Comparison of ENCODE assay signal across 8 cellular contexts in the genomic region with DNA sequence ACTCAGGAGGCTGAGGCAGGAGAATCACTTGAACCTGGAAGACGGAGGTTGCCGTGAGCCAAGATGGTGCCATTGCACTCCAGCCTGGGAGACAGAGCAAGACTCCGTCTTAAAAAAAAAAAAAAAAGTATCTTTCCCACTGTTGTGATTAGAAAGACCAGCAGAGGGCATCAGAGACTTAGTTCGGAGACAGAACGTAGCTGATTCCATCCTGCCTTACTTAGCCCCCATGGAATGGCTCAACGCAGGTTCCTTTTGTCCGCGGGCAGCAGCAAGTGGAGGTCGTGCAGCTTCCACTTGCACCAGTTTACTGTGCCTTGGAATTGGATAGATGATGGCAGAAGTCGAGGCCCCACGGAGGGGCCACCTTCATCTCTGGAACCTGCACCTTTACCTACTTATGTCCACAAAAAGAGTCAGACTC. TPM values are rescaled to one million over a fixed set of nuclear protein-coding genes. Genes with fewer than 3 reads are reported as not detected.
DNase-seq lines count a peak whose midpoint lies in the region; ATAC-seq, FAIRE-seq and TF ChIP-seq lines count a peak whose summit lies in the region.

No MANE protein-coding gene starts in this region.

- no peaks in the 10 kb centered on the region for H3K27me3 ChIP-seq in pancreas

- no peaks in the 10 kb centered on the region for H3K9me3 ChIP-seq in pancreas

- no peak overlapping the region for H3K4me3 ChIP-seq in pancreas

- H3K36me3 ChIP-seq in pancreas, result no peaks in the 10 kb centered on the region

- no peak for FAIRE-seq in D721Med (lab: Jason Lieb, UNC)
- FAIRE-seq in HTR-8/SVneo (lab: Jason Lieb, UNC), result no peak
- FAIRE-seq in pancreas (lab: Jason Lieb, UNC), result no peak

- ATAC-seq in pancreas (peak; percentile 47 to 80 (median 70)), HG03342 (IDR thresholded peaks at IDR 0.05; ENCODE audit: unreplicated experiment) (no peak), GM18873 (IDR thresholded peaks at IDR 0.05; ENCODE audit: low FRiP score, unreplicated experiment) (no peak)

- no peak overlapping the region for H3K27ac ChIP-seq in pancreas

- peaks cover 4 to 15% (median 10%) of the 10 kb centered on the region in 3 donors for H3K4me1 ChIP-seq in pancreas

- TF ChIP-seq CTCF in D721Med (IDR thresholded peaks at IDR 0.05; ENCODE audit: insufficient read depth, missing control alignments) (peak; percentile 70), pancreas (IDR thresholded peaks at IDR 0.05) (peak; percentile 21 to 43 (median 34))

- DNase-seq in D721Med (ENCODE audit: insufficient read length, low spot score), result no peak
- peak; percentile 87 for DNase-seq in HTR-8/SVneo (ENCODE audit: insufficient read length, low spot score)
- DNase-seq in NCI-H82 (lab: John Stamatoyannopoulos, UW), result peak; percentile 91
- DNase-seq in activated T-cell treated with anti-CD3 and anti-CD28 coated beads, Interleukin-2, amount 50 U/mL, for 48 hours, result peak; percentile 37 to 49
- DNase-seq in glomerular endothelial cell (ENCODE audit: extremely low read depth, low read depth, low spot score), result peak; percentile 52
- peak in 4 of 6 donors; percentile 38 to 60 (median 54) for DNase-seq in pancreas

- WGBS in pancreas, 2 donors, result 3 to 6% methylated on average over 11 of the region's 11 CpGs

- intact Hi-C loops in pancreas (cut with DNase I), result loop anchor here in 1 of 3 donors (10.0 kb wide), 2 partner anchors 88 to 188 kb away; no protein-coding TSS in a partner anchor

RNA-seq across cellular contexts. Expression of gene TIMM29, which starts 8.1 kb away (rescaled TPM):
- total RNA-seq in glomerular endothelial cell, result 27.7 and 38.3 TPM in 2 replicates
- 10 to 100 TPM in 5 of 6 donors, 1 to 10 TPM in 1; 7.9 to 11.6 (median 10.3) TPM for total RNA-seq in pancreas
- 1 to 10 TPM; 7.8 to 9.8 TPM for polyA plus RNA-seq in pancreas

RNA-seq across cellular contexts. Expression of gene YIPF2, which starts 8.2 kb away (rescaled TPM):
- 44.3 and 66.8 TPM in 2 replicates for total RNA-seq in glomerular endothelial cell
- 10 to 100 TPM; 41.4 to 67.9 (median 47.3) TPM for total RNA-seq in pancreas
- 10 to 100 TPM; 58.0 to 66.0 TPM for polyA plus RNA-seq in pancreas

RNA-seq across cellular contexts. Expression of gene SMARCA4, which starts 24.2 kb away (rescaled TPM):
- 157 and 172 TPM in 2 replicates for total RNA-seq in glomerular endothelial cell
- 10 to 100 TPM; 28.7 to 53.0 (median 38.1) TPM for total RNA-seq in pancreas
- 10 to 100 TPM; 69.4 to 77.8 TPM for polyA plus RNA-seq in pancreas

Comparison
In these comparisons a context has a peak if more than half of its experiments do, and no peak if none do; other contexts are left out.
1. ATAC-seq: peak in pancreas (4 of 4); none in HG03342 (single experiment) and GM18873 (single experiment).